ENCODE assay signal across 25 cellular contexts in genomic region chr10:131063311-131063710, GRCh38.
"Had no signal": no experiment of that assay in that cellular context is flagged by ENCODE, and none has a peak within 500 bp of the region (broad histone marks: within the 10 kb centered on the region; RNA-seq: fewer than 3 reads in every experiment).

No MANE protein-coding gene starts in this region.

- ATAC-seq: naive thymus-derived CD8-positive, alpha-beta T cell; psoas muscle; right cardiac atrium; stimulated activated memory B cell treated with anti-CD40 and anti-IgM and Interleukin-4, amounts not matched to agents 10 μg/mL and 1 μg/mL and 100 μg/mL, for 72 hours; stimulated activated naive CD8-positive, alpha-beta T cell treated with anti-CD3 and anti-CD28 coated beads, Interleukin-15, amount 100 ng/mL, for 72 hours; stimulated activated naive CD8-positive, alpha-beta T cell treated with anti-CD3 and anti-CD28 coated beads, Interleukin-15, Interleukin-2, amounts not matched to agents 100 U/mL and 50 U/mL, for 24 hours had no signal

- H3K36me3 ChIP-seq: ovary, right lobe of liver, sigmoid colon, suprapubic skin, tibial artery, transverse colon, upper lobe of right lung, uterus had no signal

- H3K79me2 ChIP-seq: parathyroid adenoma had no signal

- H3K4me3 ChIP-seq: ovary, psoas muscle, right lobe of liver, sigmoid colon, suprapubic skin, testis, tibial artery, transverse colon, upper lobe of right lung, uterus had no signal

- H3K27ac ChIP-seq: ovary, parathyroid adenoma, psoas muscle, right lobe of liver, sigmoid colon, suprapubic skin, testis, tibial artery, transverse colon, upper lobe of right lung, uterus had no signal

- H3K27me3 ChIP-seq: ovary, right lobe of liver, sigmoid colon, testis, transverse colon, uterus had no signal

- H3K4me1 ChIP-seq: parathyroid adenoma, psoas muscle, right lobe of liver, suprapubic skin, tibial artery, transverse colon, upper lobe of right lung, uterus had no signal

- DNase-seq: naive thymus-derived CD8-positive, alpha-beta T cell; nephron progenitor cell; occipital lobe; ovary; psoas muscle; right cardiac atrium; right lobe of liver; sigmoid colon; small intestine; stimulated activated CD4-positive, alpha-beta T cell treated with anti-CD3 and anti-CD28 coated beads, Interleukin-12 subunit alpha, Interleukin-12 subunit beta, amount 100 ng/mL, for 4 hours; stimulated activated CD4-positive, alpha-beta T cell treated with anti-CD3 and anti-CD28 coated beads, Interleukin-1b, Interleukin-23, amount 100 ng/mL, for 48 hours; stimulated activated CD4-positive, alpha-beta T cell treated with anti-CD3 and anti-CD28 coated beads, Interleukin-4, amount 100 ng/mL, for 1 hour; stimulated activated CD4-positive, alpha-beta T cell treated with anti-CD3 and anti-CD28 coated beads, Interleukin-4, amount 100 ng/mL, for 4 hours; stimulated activated CD8-positive, alpha-beta memory T cell treated with anti-CD3 and anti-CD28 coated beads, Interleukin-4, amount 100 ng/mL, for 48 hours; stimulated activated naive CD4-positive, alpha-beta T cell; stimulated activated naive CD8-positive, alpha-beta T cell treated with anti-CD3 and anti-CD28 coated beads, Interleukin-15, amount 100 ng/mL, for 72 hours; stimulated activated naive CD8-positive, alpha-beta T cell treated with anti-CD3 and anti-CD28 coated beads, Interleukin-15, Interleukin-2, amounts not matched to agents 100 U/mL and 50 U/mL, for 24 hours; testis; tibial artery; transverse colon; upper lobe of right lung; uterus had no signal

- H3K9me3 ChIP-seq: ovary, psoas muscle, right lobe of liver, suprapubic skin, testis, transverse colon, upper lobe of right lung, uterus had no signal

- H2AFZ ChIP-seq: parathyroid adenoma had no signal
